Comparison of ENCODE assay signal across 9 cellular contexts in genomic region chr19:12995596-12996541, GRCh38. TPM values are rescaled to one million over a fixed set of nuclear protein-coding genes. Genes with fewer than 3 reads are reported as not detected.
DNase-seq lines count a peak whose midpoint lies in the region; ATAC-seq and TF ChIP-seq lines count a peak whose summit lies in the region.
"Had no signal": no experiment of that assay in that cellular context is flagged by ENCODE, and none has a peak within 500 bp of the region (broad histone marks: within the 10 kb centered on the region; RNA-seq: fewer than 3 reads in every experiment).

No MANE protein-coding gene starts in this region.

- H3K27ac ChIP-seq in SK-N-MC, result no peak overlapping the region
- peak overlapping the region; percentile 90 for H3K27ac ChIP-seq in fibroblast of lung (ENCODE audit: insufficient read depth, low read length)
- no peak overlapping the region for H3K27ac ChIP-seq in neutrophil
- no peak overlapping the region for H3K27ac ChIP-seq in foreskin keratinocyte

- no peaks in the 10 kb centered on the region for H4K20me1 ChIP-seq in fibroblast of lung (ENCODE audit: control insufficient read depth, extremely low read depth, insufficient read depth, low read length)

- H3K27me3 ChIP-seq in fibroblast of lung (ENCODE audit: control insufficient read depth, insufficient read depth, low read length) (no peaks in the 10 kb centered on the region), neutrophil (peaks cover 68% of the 10 kb centered on the region), foreskin keratinocyte (peaks cover 13% of the 10 kb centered on the region)

- peaks cover 51% of the 10 kb centered on the region for H3K79me2 ChIP-seq in fibroblast of lung (ENCODE audit: control insufficient read depth, insufficient read depth, low read length)

- H3K4me2 ChIP-seq in fibroblast of lung (ENCODE audit: extremely low read depth, insufficient read depth, low read length), result peak overlapping the region; percentile 8

- H3K4me1 ChIP-seq in fibroblast of lung (ENCODE audit: control insufficient read depth, extremely low read depth, insufficient read depth, low read length) (peaks cover 6% of the 10 kb centered on the region), neutrophil (ENCODE audit: control insufficient read depth in 1 of 2, insufficient read depth in 1 of 2, low read depth in 1 of 2, low read length in 1 of 2) (peaks cover 9 to 15% of the 10 kb centered on the region in 2 experiments), foreskin keratinocyte (no peaks in the 10 kb centered on the region)

- ATAC-seq in GM21423 (IDR thresholded peaks at IDR 0.05; ENCODE audit: unreplicated experiment), result no peak
- ATAC-seq in foreskin keratinocyte, result no peak
- ATAC-seq in HG03097 (IDR thresholded peaks at IDR 0.05; ENCODE audit: low FRiP score, unreplicated experiment), result no peak

- H3K9ac ChIP-seq in SK-N-MC (ENCODE audit: insufficient read length) (peak overlapping the region; percentile 88), fibroblast of lung (ENCODE audit: insufficient read depth, low read length) (peak overlapping the region; percentile 89)

- peaks cover 4% of the 10 kb centered on the region; the same call in 1 of the 2 replicates for H3K36me3 ChIP-seq in SK-N-MC (ENCODE audit: insufficient read depth, low read length)
- H3K36me3 ChIP-seq in fibroblast of lung (ENCODE audit: control insufficient read depth, insufficient read depth, low read length), result peaks cover 10% of the 10 kb centered on the region
- no peaks in the 10 kb centered on the region for H3K36me3 ChIP-seq in neutrophil

- H2AFZ ChIP-seq in fibroblast of lung (ENCODE audit: low read length), result no peak overlapping the region

- TF ChIP-seq CTCF in fibroblast of lung (conservative IDR thresholded peaks at IDR 0.05 in 1 of 2, IDR thresholded peaks at IDR 0.05 in 1 of 2; ENCODE audit: low read depth in 1 of 2, low read length in 2 of 2), result no peak
- TF ChIP-seq CTCF in neutrophil (IDR thresholded peaks at IDR 0.05), result no peak
- no peak for TF ChIP-seq CTCF in foreskin keratinocyte (conservative IDR thresholded peaks at IDR 0.05)

- H3K9me3 ChIP-seq in SK-N-MC (ENCODE audit: low read depth, low read length) (no peaks in the 10 kb centered on the region), fibroblast of lung (ENCODE audit: control insufficient read depth, insufficient read depth, low read depth, low read length) (no peaks in the 10 kb centered on the region), neutrophil (no peaks in the 10 kb centered on the region)

- H3K4me3 ChIP-seq in SK-N-MC, result peak overlapping the region; percentile 92
- peak overlapping the region; percentile 53 to 95 (median 76) for H3K4me3 ChIP-seq in fibroblast of lung (replicated peaks in 1 of 4; ENCODE audit: control extremely low read depth in 1 of 4, insufficient read depth in 1 of 4, low read depth in 3 of 4, low read length in 4 of 4)
- H3K4me3 ChIP-seq in neutrophil (ENCODE audit: low read depth in 1 of 2, low read length in 1 of 2), result peak overlapping the region; percentile 27 to 57

- DNase-seq in NCI-H2227 (lab: John Stamatoyannopoulos, UW; ENCODE audit: unreplicated experiment) (peak; percentile 6), NCI-H2227 treated with DMSO at 0.1 percent for 48 hours (lab: John Stamatoyannopoulos, UW) (no peak), SK-N-MC (ENCODE audit: low read depth, low spot score) (no peak), fibroblast of lung (ENCODE audit: low read depth in 2 of 2) (peak in 1 of 2 donors; percentile 36), foreskin keratinocyte (no peak)

RNA-seq across cellular contexts. Expression of gene NFIX, which starts 0.6 kb away (rescaled TPM):
- 55.2 and 74.8 TPM in 2 replicates for total RNA-seq in fibroblast of lung
- polyA plus RNA-seq in fibroblast of lung, result 35.7 and 75.9 TPM in 2 replicates
- polyA plus RNA-seq in fibroblast of lung (2012), result 139 and 196 TPM in 2 replicates
- 272 and 385 TPM in 2 replicates for polyA minus RNA-seq in fibroblast of lung (ENCODE audit: low replicate concordance)
- 9.4 and 13.0 TPM in 2 replicates for total RNA-seq in foreskin keratinocyte
- 3.3 and 5.3 TPM in 2 replicates for polyA plus RNA-seq in foreskin keratinocyte

RNA-seq across cellular contexts. Expression of gene DAND5, which starts 26.5 kb away (rescaled TPM):
- total RNA-seq in fibroblast of lung (not detected in 2 replicates), foreskin keratinocyte (0.07 and 0.14 TPM in 2 replicates)
- polyA plus RNA-seq in fibroblast of lung (0.03 TPM in 1 of 2 replicates, not detected in the other), foreskin keratinocyte (0.08 TPM in 1 of 2 replicates, not detected in the other)
- not detected in 2 replicates for polyA plus RNA-seq in fibroblast of lung (2012)
- not detected in 2 replicates for polyA minus RNA-seq in fibroblast of lung (ENCODE audit: low replicate concordance)
- total RNA-seq: subcutaneous adipose tissue had no signal

RNA-seq across cellular contexts. Expression of gene GADD45GIP1, which starts 38.8 kb away (rescaled TPM):
- total RNA-seq in fibroblast of lung, result 17.7 and 19.7 TPM in 2 replicates
- polyA plus RNA-seq in fibroblast of lung, result 19.5 and 28.2 TPM in 2 replicates
- polyA plus RNA-seq in fibroblast of lung (2012), result 51.3 and 70.6 TPM in 2 replicates
- polyA minus RNA-seq in fibroblast of lung (ENCODE audit: low replicate concordance), result 2.0 and 6.3 TPM in 2 replicates
- total RNA-seq in foreskin keratinocyte, result 55.0 and 64.9 TPM in 2 replicates
- polyA plus RNA-seq in foreskin keratinocyte, result 103 and 106 TPM in 2 replicates

RNA-seq across cellular contexts. Expression of gene RAD23A, which starts 50.2 kb away (rescaled TPM):
- total RNA-seq in fibroblast of lung (51.1 and 72.2 TPM in 2 replicates), foreskin keratinocyte (120 and 135 TPM in 2 replicates)
- polyA plus RNA-seq in fibroblast of lung (46.2 and 62.5 TPM in 2 replicates), foreskin keratinocyte (131 and 157 TPM in 2 replicates)
- 96.7 and 122 TPM in 2 replicates for polyA plus RNA-seq in fibroblast of lung (2012)
- polyA minus RNA-seq in fibroblast of lung (ENCODE audit: low replicate concordance), result 171 and 199 TPM in 2 replicates

RNA-seq across cellular contexts. Expression of gene CALR, which starts 57.5 kb away (rescaled TPM):
- total RNA-seq in fibroblast of lung, result 839 and 1,447 TPM in 2 replicates
- 2,698 and 2,757 TPM in 2 replicates for polyA plus RNA-seq in fibroblast of lung
- 1,925 and 2,136 TPM in 2 replicates for polyA plus RNA-seq in fibroblast of lung (2012)
- polyA minus RNA-seq in fibroblast of lung (ENCODE audit: low replicate concordance), result 2,089 and 2,615 TPM in 2 replicates
- total RNA-seq in foreskin keratinocyte, result 1,472 and 1,606 TPM in 2 replicates
- 1,259 and 1,387 TPM in 2 replicates for polyA plus RNA-seq in foreskin keratinocyte

Comparison
In these comparisons a context has a peak if more than half of its experiments do, and no peak if none do; other contexts are left out.
1. H3K4me3 ChIP-seq: peak in every context shown above with its lines; median percentile 92 in SK-N-MC; 76 in fibroblast of lung; 42 in neutrophil.